ENCODE assay signal across 1 cellular context in the genomic region with DNA sequence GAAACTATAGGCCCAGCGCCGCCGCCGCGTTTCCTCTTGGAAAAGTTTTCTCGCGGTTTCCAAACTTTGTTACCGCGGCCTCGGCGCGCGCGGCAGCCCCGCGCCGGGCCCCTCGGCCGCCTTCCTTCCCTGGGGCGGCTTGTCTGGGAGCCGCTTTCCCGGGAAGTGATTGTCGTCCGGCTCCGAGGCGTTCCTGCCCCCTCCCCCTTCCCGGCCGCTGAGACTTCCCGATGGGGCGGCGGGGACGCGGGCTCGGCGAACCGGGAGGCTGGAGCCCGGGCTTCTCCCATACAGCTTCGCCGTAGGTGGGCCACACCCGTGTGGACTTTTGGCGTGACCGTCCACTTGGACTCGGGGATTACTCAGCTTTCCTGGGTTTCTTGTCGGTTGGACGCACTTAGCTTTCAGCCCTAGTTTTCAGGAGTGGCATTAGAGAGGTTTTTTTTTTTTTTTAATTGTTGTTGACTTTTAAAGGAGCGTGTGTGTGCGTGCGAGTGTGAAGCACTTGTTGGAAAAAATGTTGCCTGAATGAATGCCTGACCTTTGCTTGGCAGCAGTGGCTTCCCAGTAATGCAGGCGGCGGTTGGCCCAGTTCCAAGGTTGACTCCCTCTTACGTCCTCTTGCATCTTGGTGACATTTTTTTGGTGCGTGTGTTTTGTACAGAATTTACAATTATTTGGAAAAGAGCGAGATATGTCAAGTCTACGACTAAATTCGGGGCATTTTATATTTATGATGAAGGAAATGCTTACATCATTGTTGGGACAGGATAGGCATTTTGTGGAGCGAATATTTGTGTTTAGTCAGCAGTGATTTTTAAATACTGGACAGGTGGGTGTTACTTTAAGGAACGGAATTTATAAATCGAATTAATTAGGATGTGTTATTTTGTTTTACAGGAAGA.
TF ChIP-seq lines count a peak whose summit lies in the region.

No MANE protein-coding gene starts in this region.

TF ChIP-seq in A549, 52 proteins besides CTCF, POLR2A, EP300 and RAD21 (continued from another document):
- TF ChIP-seq FOSB (CRISPR knock-in tag; IDR thresholded peaks at IDR 0.05) (no peak), NFE2L2 (conservative IDR thresholded peaks at IDR 0.05; ENCODE audit: low read length) (no peak), SREBF2 (IDR thresholded peaks at IDR 0.05) (no peak), ZNF302 (CRISPR knock-in tag; IDR thresholded peaks at IDR 0.05) (no peak), FOSL2 (IDR thresholded peaks at IDR 0.05) (no peak), FOSL2 (CRISPR knock-in tag; IDR thresholded peaks at IDR 0.05) (no peak), FOXS1 (CRISPR knock-in tag; IDR thresholded peaks at IDR 0.05) (no peak), ZC3H11A (IDR thresholded peaks at IDR 0.05) (no peak), HOXB5 (CRISPR knock-in tag; IDR thresholded peaks at IDR 0.05) (no peak), ZSCAN20 (CRISPR knock-in tag; IDR thresholded peaks at IDR 0.05) (no peak), JUN (IDR thresholded peaks at IDR 0.05) (no peak), KDM5A (IDR thresholded peaks at IDR 0.05) (no peak), CHD2 (IDR thresholded peaks at IDR 0.05; ENCODE audit: low read length, partially characterized antibody) (no peak)
- TF ChIP-seq, protein P1, sequence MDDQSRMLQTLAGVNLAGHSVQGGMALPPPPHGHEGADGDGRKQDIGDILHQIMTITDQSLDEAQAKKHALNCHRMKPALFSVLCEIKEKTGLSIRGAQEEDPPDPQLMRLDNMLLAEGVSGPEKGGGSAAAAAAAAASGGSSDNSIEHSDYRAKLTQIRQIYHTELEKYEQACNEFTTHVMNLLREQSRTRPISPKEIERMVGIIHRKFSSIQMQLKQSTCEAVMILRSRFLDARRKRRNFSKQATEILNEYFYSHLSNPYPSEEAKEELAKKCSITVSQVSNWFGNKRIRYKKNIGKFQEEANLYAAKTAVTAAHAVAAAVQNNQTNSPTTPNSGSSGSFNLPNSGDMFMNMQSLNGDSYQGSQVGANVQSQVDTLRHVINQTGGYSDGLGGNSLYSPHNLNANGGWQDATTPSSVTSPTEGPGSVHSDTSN (IDR thresholded peaks at IDR 0.05): no peak
- TF ChIP-seq, protein P2, sequence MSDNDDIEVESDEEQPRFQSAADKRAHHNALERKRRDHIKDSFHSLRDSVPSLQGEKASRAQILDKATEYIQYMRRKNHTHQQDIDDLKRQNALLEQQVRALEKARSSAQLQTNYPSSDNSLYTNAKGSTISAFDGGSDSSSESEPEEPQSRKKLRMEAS (IDR thresholded peaks at IDR 0.05): 0 out of 2 replicates have a peak, but pooled peaks have one; percentile 5
- TF ChIP-seq, protein P3, sequence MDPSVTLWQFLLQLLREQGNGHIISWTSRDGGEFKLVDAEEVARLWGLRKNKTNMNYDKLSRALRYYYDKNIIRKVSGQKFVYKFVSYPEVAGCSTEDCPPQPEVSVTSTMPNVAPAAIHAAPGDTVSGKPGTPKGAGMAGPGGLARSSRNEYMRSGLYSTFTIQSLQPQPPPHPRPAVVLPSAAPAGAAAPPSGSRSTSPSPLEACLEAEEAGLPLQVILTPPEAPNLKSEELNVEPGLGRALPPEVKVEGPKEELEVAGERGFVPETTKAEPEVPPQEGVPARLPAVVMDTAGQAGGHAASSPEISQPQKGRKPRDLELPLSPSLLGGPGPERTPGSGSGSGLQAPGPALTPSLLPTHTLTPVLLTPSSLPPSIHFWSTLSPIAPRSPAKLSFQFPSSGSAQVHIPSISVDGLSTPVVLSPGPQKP (IDR thresholded peaks at IDR 0.05; ENCODE audit: low read depth, low read length): no peak
